8 cellular contexts compared by ENCODE assay signal in the genomic region with DNA sequence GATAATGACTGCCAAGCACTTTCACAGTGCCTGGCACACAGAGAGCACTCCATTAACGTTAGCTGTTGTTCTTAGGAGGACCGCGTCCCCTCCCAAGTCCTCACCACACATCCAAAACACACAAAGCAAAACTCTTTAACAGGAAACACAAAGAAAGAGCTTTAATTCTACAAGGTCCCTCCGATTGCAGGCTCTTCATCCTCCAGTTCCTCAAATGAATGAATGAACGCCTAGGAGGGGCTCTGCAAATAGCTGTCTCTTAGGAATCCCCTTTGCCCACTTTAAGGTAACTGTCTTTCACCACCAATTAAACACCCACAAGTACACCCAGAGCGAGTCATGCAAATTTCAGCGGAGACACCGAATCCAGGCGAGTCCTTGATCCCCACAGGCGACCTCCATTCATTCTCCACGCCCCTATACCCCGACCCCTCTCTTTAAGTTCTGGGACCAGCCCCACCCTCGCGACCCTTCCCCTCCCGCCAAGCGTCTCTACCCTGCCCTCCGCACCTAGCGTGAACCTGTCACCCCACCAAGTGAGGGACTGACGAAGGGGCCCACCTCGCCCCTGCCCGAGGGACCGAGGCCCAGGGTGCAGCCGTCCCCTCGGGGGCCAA. TPM values are rescaled to one million over a fixed set of nuclear protein-coding genes. Genes with fewer than 3 reads are reported as not detected.
A peak's percentile ranks its signal among the peaks of the same experiment; 100 is the strongest.
DNase-seq lines count a peak whose midpoint lies in the region; ATAC-seq and TF ChIP-seq lines count a peak whose summit lies in the region.

No MANE protein-coding gene starts in this region.

- peak overlapping the region; percentile 98 for H3K27ac ChIP-seq in DOHH2 (ENCODE audit: low read depth, low read length)
- peak overlapping the region; percentile 81 for H3K27ac ChIP-seq in OCI-LY1 (ENCODE audit: low read depth, low read length, poor library complexity, severe bottlenecking)
- H3K27ac ChIP-seq in muscle layer of duodenum (ENCODE audit: low read length), result peak overlapping the region; percentile 91

- ATAC-seq in GM21737 (IDR thresholded peaks at IDR 0.05; ENCODE audit: unreplicated experiment), result peak; percentile 6

- peaks cover 54% of the 10 kb centered on the region for H3K79me2 ChIP-seq in DOHH2 (ENCODE audit: control insufficient read depth, low read length)
- peaks cover 38% of the 10 kb centered on the region for H3K79me2 ChIP-seq in OCI-LY1 (ENCODE audit: insufficient read depth, low read length)

- peaks cover 79% of the 10 kb centered on the region for H3K4me1 ChIP-seq in DOHH2 (ENCODE audit: control insufficient read depth, low read length)
- peaks cover 43% of the 10 kb centered on the region for H3K4me1 ChIP-seq in OCI-LY1 (ENCODE audit: insufficient read depth, low read length, severe bottlenecking)
- H3K4me1 ChIP-seq in muscle layer of duodenum (ENCODE audit: control insufficient read depth in 1 of 2, insufficient read depth in 2 of 2, low read length in 2 of 2), result peaks cover 17 to 22% of the 10 kb centered on the region in 2 donors

- H3K4me2 ChIP-seq in DOHH2 (ENCODE audit: low read length), result peak overlapping the region; percentile 93
- H3K4me2 ChIP-seq in OCI-LY1 (ENCODE audit: low read length), result peak overlapping the region; percentile 70

- peak overlapping the region; percentile 76 for H3K9ac ChIP-seq in OCI-LY1 (ENCODE audit: low read length)

- no peak overlapping the region for H2AFZ ChIP-seq in OCI-LY1 (ENCODE audit: low read length)

- H3K9me3 ChIP-seq in DOHH2 (ENCODE audit: control insufficient read depth, insufficient read depth, low read length) (no peaks in the 10 kb centered on the region), OCI-LY1 (ENCODE audit: low read length) (no peaks in the 10 kb centered on the region), muscle layer of duodenum (ENCODE audit: control insufficient read depth in 1 of 2, low read length in 2 of 2) (no peaks in the 10 kb centered on the region)

- H3F3A ChIP-seq in DOHH2 (ENCODE audit: control insufficient read depth, insufficient read depth), result peaks cover 18% of the 10 kb centered on the region
- 0 out of 2 replicates have a peak, but pooled peaks cover 2% of the 10 kb centered on the region for H3F3A ChIP-seq in OCI-LY1 (ENCODE audit: insufficient read depth, low read length)

- peak; percentile 17 for DNase-seq in dermis blood vessel endothelial cell
- no peak for DNase-seq in NCI-H2081 treated with DMSO at 0.1 percent for 48 hours (lab: John Stamatoyannopoulos, UW)
- no peak for DNase-seq in NCI-H2029 (lab: John Stamatoyannopoulos, UW)
- DNase-seq in SIG-M5 (lab: John Stamatoyannopoulos, UW), result no peak

- no peaks in the 10 kb centered on the region for H3K27me3 ChIP-seq in DOHH2 (ENCODE audit: control insufficient read depth, low read length)
- H3K27me3 ChIP-seq in OCI-LY1 (ENCODE audit: insufficient read depth, low read length), result no peaks in the 10 kb centered on the region
- H3K27me3 ChIP-seq in muscle layer of duodenum (ENCODE audit: low read depth, low read length), result no peaks in the 10 kb centered on the region

- H4K20me1 ChIP-seq in DOHH2 (ENCODE audit: control insufficient read depth, insufficient read depth, low read depth, low read length) (peaks cover 9% of the 10 kb centered on the region), OCI-LY1 (ENCODE audit: insufficient read depth, low read length) (no peaks in the 10 kb centered on the region)

- TF ChIP-seq CTCF in DOHH2 (IDR thresholded peaks at IDR 0.05; ENCODE audit: low read depth, low read length, poor library complexity, severe bottlenecking), result no peak
- TF ChIP-seq CTCF in OCI-LY1 (IDR thresholded peaks at IDR 0.05; ENCODE audit: low read length), result no peak

- H3K9me2 ChIP-seq in DOHH2 (replicated peaks; ENCODE audit: control insufficient read depth, low read length) (no peaks in the 10 kb centered on the region), OCI-LY1 (ENCODE audit: low read depth, low read length) (no peaks in the 10 kb centered on the region)

- peak overlapping the region; percentile 93 for H3K4me3 ChIP-seq in DOHH2 (ENCODE audit: low read length)
- peak overlapping the region; percentile 96 for H3K4me3 ChIP-seq in OCI-LY1 (ENCODE audit: low read depth, low read length, poor library complexity, severe bottlenecking)
- peak overlapping the region; percentile 83 to 100 for H3K4me3 ChIP-seq in muscle layer of duodenum (ENCODE audit: low read depth in 1 of 2, low read length in 2 of 2)

- peaks cover 44% of the 10 kb centered on the region for H3K36me3 ChIP-seq in DOHH2 (ENCODE audit: control insufficient read depth, low read length)
- no peaks in the 10 kb centered on the region for H3K36me3 ChIP-seq in OCI-LY1 (ENCODE audit: insufficient read depth, low read length)
- H3K36me3 ChIP-seq in muscle layer of duodenum (ENCODE audit: control insufficient read depth in 1 of 2, insufficient read depth in 2 of 2, low read length in 2 of 2), result no peaks in the 10 kb centered on the region

RNA-seq across cellular contexts. Expression of gene TSC1, which starts 0.6 kb away (rescaled TPM):
- 29.8 and 33.4 TPM in 2 replicates for total RNA-seq in dermis blood vessel endothelial cell

RNA-seq across cellular contexts. Expression of gene GFI1B, which starts 34.7 kb away (rescaled TPM):
- total RNA-seq in dermis blood vessel endothelial cell, result not detected in 2 replicates
